Comparison of ENCODE assay signal across 1 cellular context in the genomic region with DNA sequence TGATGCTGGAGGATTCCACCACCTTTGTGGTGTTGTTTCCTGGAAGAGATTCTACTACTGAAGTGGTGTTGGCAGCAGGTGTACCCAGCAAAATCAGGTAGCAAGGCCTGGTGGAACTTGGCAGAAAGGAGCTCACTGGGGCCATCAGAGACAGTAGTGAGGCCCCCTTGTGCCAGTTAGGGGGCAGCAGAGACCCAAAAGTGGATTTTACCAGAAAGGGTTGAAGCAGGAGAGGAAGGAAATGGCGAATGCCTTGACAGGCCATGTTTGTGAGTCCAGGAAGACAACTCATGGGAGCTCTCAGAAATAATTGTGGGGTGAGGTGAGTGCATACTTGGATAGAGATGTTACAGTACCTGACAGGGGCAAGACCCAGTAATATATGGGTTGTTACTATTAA.
TF ChIP-seq lines count a peak whose summit lies in the region.

No MANE protein-coding gene starts in this region.

TF ChIP-seq in H1, 55 proteins besides CTCF, POLR2A, EP300 and RAD21 (continued from another document):
- TF ChIP-seq TAF7 (optimal IDR thresholded peaks at IDR 0.05; ENCODE audit: borderline replicate concordance, low read depth, low read length) = no peak
TF ChIP-seq in H1: peak in this region for 1.
